ENCODE assay signal across 22 cellular contexts in the genomic region with DNA sequence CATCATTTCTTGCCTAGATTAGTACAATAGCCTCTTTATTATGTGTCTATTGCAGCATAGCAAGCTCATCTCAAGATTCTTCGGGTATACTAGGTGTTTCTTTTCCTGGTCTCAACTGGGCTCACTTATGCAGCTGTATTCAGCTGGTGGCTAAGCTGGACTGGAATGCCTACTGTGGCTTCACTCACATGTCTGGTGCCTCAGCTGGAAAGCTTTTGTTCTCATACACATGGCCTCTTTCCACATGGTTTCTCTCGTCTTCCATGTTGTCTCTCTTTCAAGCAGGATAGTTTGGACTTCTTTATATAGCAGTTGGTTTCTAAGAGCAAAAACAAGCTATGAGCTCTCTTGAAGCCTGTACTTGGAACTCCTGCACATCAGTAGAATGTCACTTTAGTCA.
"Had no signal": no experiment of that assay in that cellular context is flagged by ENCODE, and none has a peak within 500 bp of the region (broad histone marks: within the 10 kb centered on the region; RNA-seq: fewer than 3 reads in every experiment).

No MANE protein-coding gene starts in this region.

- DNase-seq: cerebellar nuclear complex; dermis blood vessel endothelial cell; esophagus squamous epithelium; foreskin fibroblast; immature natural killer cell; left cardiac atrium; left ventricle myocardium inferior; mesendoderm; naive thymus-derived CD8-positive, alpha-beta T cell; occipital lobe; pancreas; right cardiac atrium; stimulated activated CD4-positive, alpha-beta T cell treated with anti-CD3 and anti-CD28 coated beads, Interleukin-2, amount 100 ng/mL, for 48 hours; stimulated activated CD8-positive, alpha-beta memory T cell treated with anti-CD3 and anti-CD28 coated beads, Interleukin-4, amount 100 ng/mL, for 48 hours; stimulated activated naive CD8-positive, alpha-beta T cell treated with anti-CD3 and anti-CD28 coated beads, Interleukin-15, Interleukin-2, amounts not matched to agents 100 U/mL and 50 U/mL, for 24 hours; thyroid gland had no signal

- H3K9me3 ChIP-seq: esophagus squamous epithelium, pancreas, suprapubic skin, thyroid gland had no signal

- ATAC-seq: left cardiac atrium; naive thymus-derived CD8-positive, alpha-beta T cell; pancreas; stimulated activated effector memory CD8-positive, alpha-beta T cell treated with anti-CD3 and anti-CD28 coated beads, Interleukin-12 subunit alpha, Interleukin-12 subunit beta, amount 100 ng/mL, for 72 hours; stimulated activated naive CD8-positive, alpha-beta T cell treated with anti-CD3 and anti-CD28 coated beads, Interleukin-15, Interleukin-2, amounts not matched to agents 100 U/mL and 50 U/mL, for 24 hours had no signal

- H3K4me2 ChIP-seq: smooth muscle cell had no signal

- H3K4me3 Mint-ChIP-seq: immature natural killer cell; naive thymus-derived CD8-positive, alpha-beta T cell; neural crest cell; stimulated activated effector memory CD8-positive, alpha-beta T cell treated with anti-CD3 and anti-CD28 coated beads, Interleukin-12 subunit alpha, Interleukin-12 subunit beta, amount 100 ng/mL, for 72 hours had no signal

- H3K36me3 ChIP-seq: left ventricle myocardium inferior, pancreas, thyroid gland had no signal

- H3K9me3 Mint-ChIP-seq: immature natural killer cell; stimulated activated effector memory CD8-positive, alpha-beta T cell treated with anti-CD3 and anti-CD28 coated beads, Interleukin-12 subunit alpha, Interleukin-12 subunit beta, amount 100 ng/mL, for 72 hours had no signal

- H3K27me3 Mint-ChIP-seq: naive thymus-derived CD8-positive, alpha-beta T cell; progenitor cell of endocrine pancreas had no signal

- H3K27me3 ChIP-seq: esophagus squamous epithelium, pancreas, suprapubic skin, thyroid gland had no signal

- H3K4me3 ChIP-seq: esophagus squamous epithelium, left ventricle myocardium inferior, lung, pancreas, smooth muscle cell, suprapubic skin, thyroid gland had no signal

- H3K27ac Mint-ChIP-seq: immature natural killer cell; progenitor cell of endocrine pancreas; stimulated activated effector memory CD8-positive, alpha-beta T cell treated with anti-CD3 and anti-CD28 coated beads, Interleukin-12 subunit alpha, Interleukin-12 subunit beta, amount 100 ng/mL, for 72 hours had no signal

- H3K27ac ChIP-seq: esophagus squamous epithelium, left ventricle myocardium inferior, pancreas, suprapubic skin, thyroid gland had no signal
